In the genomic region with DNA sequence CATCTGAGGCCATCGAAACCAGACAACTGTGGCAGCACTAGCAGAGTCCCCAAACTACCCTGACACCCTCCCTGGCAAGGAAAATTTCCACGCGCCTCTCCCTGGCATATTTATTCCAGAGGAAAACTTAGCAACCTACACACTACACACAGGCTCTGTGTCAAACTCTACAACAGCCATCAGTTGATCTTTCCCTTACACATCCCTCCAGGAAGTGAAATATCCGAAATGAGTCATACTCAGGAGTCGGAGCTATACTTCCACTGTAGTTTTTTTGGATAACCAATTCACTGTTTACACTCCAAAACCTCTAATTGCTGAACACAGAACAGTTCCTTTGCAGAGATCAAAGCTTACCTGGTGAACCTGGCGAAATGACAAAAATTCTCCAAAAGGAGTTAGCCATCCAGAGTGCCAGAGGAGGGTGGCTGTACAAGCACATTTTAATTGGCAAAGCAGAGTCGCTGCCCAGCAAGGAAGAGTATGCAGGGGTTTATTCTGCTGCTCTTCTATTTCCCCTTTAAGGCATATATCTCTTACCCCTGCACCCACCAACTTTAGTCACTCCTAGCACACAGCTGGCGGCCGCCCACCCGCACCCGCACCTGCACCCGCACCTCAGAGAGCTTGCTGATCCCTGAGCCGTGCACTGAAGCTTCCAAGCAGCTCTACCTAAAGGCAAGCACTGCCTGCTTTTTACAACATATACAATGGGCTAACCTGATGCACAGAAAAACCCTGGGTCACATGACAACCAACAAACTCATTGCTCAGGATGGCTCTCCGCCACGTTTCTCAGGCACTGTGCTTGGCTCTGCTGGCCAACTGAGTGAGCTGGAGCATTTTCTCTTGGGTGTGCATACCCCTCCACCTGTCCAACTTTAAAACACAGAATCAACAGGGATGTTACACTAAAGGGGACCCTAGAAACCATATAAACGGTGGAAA, we compare ENCODE assay signal across 8 cellular contexts. TPM values are rescaled to one million over a fixed set of nuclear protein-coding genes. Genes with fewer than 3 reads are reported as not detected.
DNase-seq lines count a peak whose midpoint lies in the region; ATAC-seq, FAIRE-seq and TF ChIP-seq lines count a peak whose summit lies in the region.

No MANE protein-coding gene starts in this region.

- no peak for FAIRE-seq in bronchial epithelial cell (lab: Jason Lieb, UNC)

- no peak for ATAC-seq in GM19324 (IDR thresholded peaks at IDR 0.05; ENCODE audit: low FRiP score, unreplicated experiment)

- no peaks in the 10 kb centered on the region for H3K36me3 ChIP-seq in bronchial epithelial cell (ENCODE audit: control insufficient read depth, insufficient read depth, low read length)

- DNase-seq in A172 (ENCODE audit: low spot score) (peak; percentile 36), HPDE6-E6E7 (ENCODE audit: extremely low spot score) (peak; percentile 49), bronchial epithelial cell (ENCODE audit: low read depth) (peak; percentile 75), lung microvascular endothelial cell (ENCODE audit: low read depth in 2 of 2) (peak; percentile 89 to 98), OCI-M2 (lab: John Stamatoyannopoulos, UW; ENCODE audit: unreplicated experiment) (no peak), RPMI8226 (no peak)
- no peak for DNase-seq in activated effector memory CD4-positive, alpha-beta T cell treated with Interleukin-2 at 50 U/mL for 16 hours

- H3K4me3 ChIP-seq in bronchial epithelial cell (ENCODE audit: low read depth, low read length) = no peak overlapping the region

- no peak for TF ChIP-seq CTCF in bronchial epithelial cell (IDR thresholded peaks at IDR 0.05; ENCODE audit: insufficient read depth, low read length, severe bottlenecking)

- H3K27me3 ChIP-seq in bronchial epithelial cell (ENCODE audit: control insufficient read depth, insufficient read depth, low read length) = no peaks in the 10 kb centered on the region

RNA-seq across cellular contexts. Expression of a gene that starts 54.9 kb away (rescaled TPM):
- 40.0 and 68.8 TPM in 2 replicates for total RNA-seq in A172 (2014; rRNA removed; shearing (Covaris generic))
- total RNA-seq in bronchial epithelial cell (73.5 and 100 TPM in 2 replicates), lung microvascular endothelial cell (104 and 109 TPM in 2 replicates)

Comparison
In these comparisons a context has a peak if more than half of its experiments do, and no peak if none do; other contexts are left out.
1. DNase-seq: peak in A172 (single experiment), HPDE6-E6E7 (single experiment), bronchial epithelial cell (single experiment) and lung microvascular endothelial cell (2 of 2); none in activated effector memory CD4-positive, alpha-beta T cell treated with Interleukin-2 at 50 U/mL for 16 hours (single experiment), OCI-M2 (single experiment) and RPMI8226 (single experiment).